ENCODE assay signal across 9 cellular contexts in the genomic region with DNA sequence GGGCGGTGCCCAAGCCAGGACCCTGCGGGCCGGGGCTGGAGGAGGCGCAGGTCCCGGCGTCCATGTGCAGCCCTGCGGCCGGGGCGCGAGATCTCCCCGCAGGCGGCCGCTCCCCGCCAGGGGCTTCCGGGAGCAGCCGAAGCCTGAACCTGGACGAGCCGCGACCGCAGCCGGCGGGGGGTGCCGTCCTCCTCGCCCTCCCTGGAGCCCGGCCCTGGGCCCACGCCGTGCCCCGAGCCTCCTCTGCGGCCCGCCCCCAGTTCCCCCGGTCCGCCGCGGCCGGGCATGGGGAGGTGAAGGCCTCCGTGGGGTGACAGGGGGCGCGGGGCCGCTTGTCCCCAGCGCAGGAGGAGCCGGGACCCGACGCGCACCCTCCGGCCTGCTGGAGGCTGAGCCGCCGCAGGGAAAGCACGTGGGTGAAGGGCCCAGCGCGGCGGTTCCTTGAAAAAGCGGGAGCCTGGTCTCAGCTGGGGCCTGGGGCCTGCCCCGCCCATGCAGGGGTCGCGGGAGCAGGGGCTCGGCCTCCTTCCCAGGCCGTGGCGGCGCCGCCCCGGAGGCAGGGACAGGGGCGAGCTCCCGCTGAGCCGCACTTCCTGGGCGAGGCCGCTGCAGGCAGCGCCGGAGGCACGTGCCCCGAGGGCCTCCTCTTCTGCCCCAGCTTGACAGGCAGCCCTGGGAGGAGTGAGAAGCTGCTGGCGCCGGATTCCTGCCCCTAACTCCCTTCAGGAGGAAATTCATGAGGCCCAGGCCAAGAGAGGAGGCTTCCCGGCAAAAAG. TPM values are rescaled to one million over a fixed set of nuclear protein-coding genes. Genes with fewer than 3 reads are reported as not detected.
DNase-seq lines count a peak whose midpoint lies in the region; ATAC-seq and TF ChIP-seq lines count a peak whose summit lies in the region.
"Had no signal": no experiment of that assay in that cellular context is flagged by ENCODE, and none has a peak within 500 bp of the region (broad histone marks: within the 10 kb centered on the region; RNA-seq: fewer than 3 reads in every experiment).

No MANE protein-coding gene starts in this region.

- no peak overlapping the region for H3K4me3 ChIP-seq in fibroblast of villous mesenchyme (ENCODE audit: low read depth, low read length)
- H3K4me3 ChIP-seq: A549 had no signal

- no peak for ATAC-seq in GM21447 (IDR thresholded peaks at IDR 0.05; ENCODE audit: unreplicated experiment)
- no peak for ATAC-seq in GM21381 (IDR thresholded peaks at IDR 0.05; ENCODE audit: unreplicated experiment)

- intact Hi-C loops in posterior vena cava (cut with DNase I): no loop called here

- DNase-seq in NCI-H2029 (lab: John Stamatoyannopoulos, UW): peak; percentile 2
- no peak for DNase-seq in NCI-H2029 treated with DMSO at 0.1 percent for 48 hours (lab: John Stamatoyannopoulos, UW)
- DNase-seq in activated T-cell treated with anti-CD3 and anti-CD28 coated beads for 48 hours (ENCODE audit: low read depth): peak; percentile 58
- DNase-seq in fibroblast of villous mesenchyme (ENCODE audit: low read depth): peak; percentile 33
- peak; percentile 91 for DNase-seq in posterior vena cava (ENCODE audit: low spot score)
- DNase-seq in HT-29 (ENCODE audit: low spot score): no peak

- no peak for TF ChIP-seq CTCF in fibroblast of villous mesenchyme (IDR thresholded peaks at IDR 0.05; ENCODE audit: insufficient read depth, low read depth, low read length)

RNA-seq across cellular contexts. Expression of gene PPP2R5C, which starts 55.6 kb away (rescaled TPM):
- total RNA-seq in fibroblast of villous mesenchyme: 87.3 and 114 TPM in 2 replicates
- 100 to 1,000 TPM; 132 to 135 TPM for total RNA-seq in posterior vena cava
- total RNA-seq in HT-29 (2014; rRNA removed; shearing (Covaris generic)): 41.4 and 47.9 TPM in 2 replicates

Comparison
In these comparisons a context has a peak if more than half of its experiments do, and no peak if none do; other contexts are left out.
1. DNase-seq: peak in NCI-H2029 (single experiment), activated T-cell treated with anti-CD3 and anti-CD28 coated beads for 48 hours (single experiment), fibroblast of villous mesenchyme (single experiment) and posterior vena cava (single experiment); none in NCI-H2029 treated with DMSO at 0.1 percent for 48 hours (single experiment) and HT-29 (single experiment).